Comparison of ENCODE assay signal across 17 cellular contexts in genomic region chr20:25048519-25048952, GRCh38. TPM values are rescaled to one million over a fixed set of nuclear protein-coding genes. Genes with fewer than 3 reads are reported as not detected.
DNase-seq lines count a peak whose midpoint lies in the region; ATAC-seq and TF ChIP-seq lines count a peak whose summit lies in the region.
"Had no signal": no experiment of that assay in that cellular context is flagged by ENCODE, and none has a peak within 500 bp of the region (broad histone marks: within the 10 kb centered on the region; RNA-seq: fewer than 3 reads in every experiment).

No MANE protein-coding gene starts in this region.

- peak overlapping the region in 2 of 3 donors; percentile 56 to 78 for H3K27ac Mint-ChIP-seq in CD4-positive, CD25-positive, alpha-beta regulatory T cell
- peak overlapping the region in 1 of 2 donors; percentile 43 for H3K27ac Mint-ChIP-seq in activated naive CD4-positive, alpha-beta T cell treated with anti-CD3 and anti-CD28 coated beads, Interleukin-2, amount 50 U/mL, for 72 hours

- H3K4me3 Mint-ChIP-seq in CD4-positive, CD25-positive, alpha-beta regulatory T cell, result no peak overlapping the region
- H3K4me3 Mint-ChIP-seq: activated CD8-positive, alpha-beta memory T cell treated with anti-CD3 and anti-CD28 coated beads, Interleukin-2, amount 10 ng/mL, durations not matched to agents 7 days and 5 days had no signal

- TF ChIP-seq CTCF in body of pancreas (IDR thresholded peaks at IDR 0.05) (no peak), spleen (IDR thresholded peaks at IDR 0.05 in 8 of 11, conservative IDR thresholded peaks at IDR 0.05 in 3 of 11) (no peak)

- peaks cover 5% of the 10 kb centered on the region for H3K4me1 ChIP-seq in CD4-positive, CD25-positive, alpha-beta regulatory T cell (ENCODE audit: control insufficient read depth, insufficient read depth, low read length, poor library complexity, severe bottlenecking)
- H3K4me1 ChIP-seq in body of pancreas (peaks cover 99% of the 10 kb centered on the region), spleen (peaks cover 22 to 93% (median 65%) of the 10 kb centered on the region in 6 donors)

- no peaks in the 10 kb centered on the region for H3K27me3 ChIP-seq in CD4-positive, CD25-positive, alpha-beta regulatory T cell (ENCODE audit: control insufficient read depth, insufficient read depth, low read length)
- H3K27me3 ChIP-seq in body of pancreas (no peaks in the 10 kb centered on the region), layer of hippocampus (ENCODE audit: control insufficient read depth, insufficient read depth, low read length) (no peaks in the 10 kb centered on the region), spleen (replicated peaks in 1 of 7) (no peaks in the 10 kb centered on the region)
- H3K27me3 ChIP-seq: tibial nerve had no signal

- H3K9me3 Mint-ChIP-seq in CD4-positive, CD25-positive, alpha-beta regulatory T cell, result no peaks in the 10 kb centered on the region
- H3K9me3 Mint-ChIP-seq in activated naive CD4-positive, alpha-beta T cell treated with anti-CD3 and anti-CD28 coated beads, Interleukin-2, amount 50 U/mL, for 72 hours, result no peaks in the 10 kb centered on the region

- intact Hi-C loops in body of pancreas (cut with DNase I), result no loop called here
- intact Hi-C loops in spleen (cut with DNase I; ENCODE audit: low total_unique reads), result no loop called here

- H3K36me3 ChIP-seq in CD4-positive, CD25-positive, alpha-beta regulatory T cell (ENCODE audit: control insufficient read depth, insufficient read depth, low read length), result peaks cover 23% of the 10 kb centered on the region
- no peaks in the 10 kb centered on the region for H3K36me3 ChIP-seq in body of pancreas (replicated peaks in 1 of 2; ENCODE audit: insufficient read depth in 1 of 2, low read depth in 2 of 2)
- H3K36me3 ChIP-seq in spleen, result peaks cover 0 to 54% (median 21%) of the 10 kb centered on the region in 6 donors
- H3K36me3 ChIP-seq: cardiac muscle cell had no signal

- ATAC-seq in CD4-positive, CD25-positive, alpha-beta regulatory T cell (ENCODE audit: low read depth in 2 of 2), result no peak
- ATAC-seq in body of pancreas, result no peak
- ATAC-seq in HG02973 (IDR thresholded peaks at IDR 0.05; ENCODE audit: unreplicated experiment), result no peak
- no peak for ATAC-seq in HG03565 (IDR thresholded peaks at IDR 0.05; ENCODE audit: unreplicated experiment)
- no peak for ATAC-seq in activated naive CD4-positive, alpha-beta T cell treated with anti-CD3 and anti-CD28 coated beads, Interleukin-2, amount 50 U/mL, for 72 hours
- ATAC-seq: activated CD8-positive, alpha-beta memory T cell treated with anti-CD3 and anti-CD28 coated beads, Interleukin-2, amount 10 ng/mL, durations not matched to agents 7 days and 5 days; SK-N-SH treated with all-trans-retinoic acid at 6 μM for 48 hours had no signal

- H3K9me3 ChIP-seq in CD4-positive, CD25-positive, alpha-beta regulatory T cell (ENCODE audit: control insufficient read depth in 2 of 2, low read length in 2 of 2), result no peaks in the 10 kb centered on the region
- no peaks in the 10 kb centered on the region for H3K9me3 ChIP-seq in body of pancreas
- no peaks in the 10 kb centered on the region for H3K9me3 ChIP-seq in spleen
- H3K9me3 ChIP-seq: tibial nerve had no signal

- no peak overlapping the region for H3K27ac ChIP-seq in CD4-positive, CD25-positive, alpha-beta regulatory T cell (ENCODE audit: insufficient read depth, low read length, poor library complexity, severe bottlenecking)
- H3K27ac ChIP-seq in body of pancreas (peak overlapping the region in 3 of 4 donors; percentile 22 to 53 (median 41)), layer of hippocampus (ENCODE audit: low read depth, low read length) (peak overlapping the region; percentile 58), spleen (peak overlapping the region in 3 of 8 donors; percentile 1 to 40 (median 18))
- H3K27ac ChIP-seq: cardiac muscle cell had no signal

- 34 to 47% methylated on average over 8 of the region's 8 CpGs for WGBS in body of pancreas, 2 donors
- WGBS in spleen, 5 donors, result 53 to 78% (median 62%) methylated on average over 8 of the region's 8 CpGs

- DNase-seq in CD4-positive, CD25-positive, alpha-beta regulatory T cell, result no peak
- DNase-seq in body of pancreas, result peak in 3 of 4 donors; percentile 29 to 53 (median 46)
- DNase-seq in spleen, result peak; percentile 61
- DNase-seq in activated naive CD4-positive, alpha-beta T cell treated with anti-CD3 and anti-CD28 coated beads, Interleukin-2, amount 50 U/mL, for 72 hours (ENCODE audit: low spot score in 2 of 2), result no peak
- DNase-seq in ecto neural progenitor cell (ENCODE audit: low spot score), result no peak
- DNase-seq: activated CD8-positive, alpha-beta memory T cell treated with anti-CD3 and anti-CD28 coated beads, Interleukin-2, amount 10 ng/mL, durations not matched to agents 7 days and 5 days; activated naive CD4-positive, alpha-beta T cell treated with anti-CD3 and anti-CD28 coated beads, Interleukin-2, amount 50 U/mL, for 16 hours; NCI-H1694; NCI-H510A treated with DMSO at 0.1 percent for 48 hours had no signal

- H3K27me3 Mint-ChIP-seq in CD4-positive, CD25-positive, alpha-beta regulatory T cell, result no peaks in the 10 kb centered on the region
- H3K27me3 Mint-ChIP-seq: activated CD8-positive, alpha-beta memory T cell treated with anti-CD3 and anti-CD28 coated beads, Interleukin-2, amount 10 ng/mL, durations not matched to agents 7 days and 5 days had no signal

- H3K4me1 Mint-ChIP-seq in CD4-positive, CD25-positive, alpha-beta regulatory T cell, result peaks cover 4 to 56% (median 28%) of the 10 kb centered on the region in 4 donors

- TF ChIP-seq POLR2A in body of pancreas (IDR thresholded peaks at IDR 0.05) (no peak), spleen (IDR thresholded peaks at IDR 0.05) (no peak)

- H3K4me3 ChIP-seq in CD4-positive, CD25-positive, alpha-beta regulatory T cell (ENCODE audit: low read depth, low read length), result no peak overlapping the region
- H3K4me3 ChIP-seq in body of pancreas, result no peak overlapping the region
- H3K4me3 ChIP-seq in spleen, result no peak overlapping the region
- H3K4me3 ChIP-seq: cardiac muscle cell, tibial nerve had no signal

- H3K36me3 Mint-ChIP-seq in CD4-positive, CD25-positive, alpha-beta regulatory T cell, result peaks cover 3% of the 10 kb centered on the region
- H3K36me3 Mint-ChIP-seq in activated naive CD4-positive, alpha-beta T cell treated with anti-CD3 and anti-CD28 coated beads, Interleukin-2, amount 50 U/mL, for 72 hours, result no peaks in the 10 kb centered on the region

RNA-seq across cellular contexts. Expression of gene ACSS1, which starts 9.4 kb away (rescaled TPM):
- total RNA-seq in CD4-positive, CD25-positive, alpha-beta regulatory T cell, result 38.7 TPM
- polyA plus RNA-seq in CD4-positive, CD25-positive, alpha-beta regulatory T cell, result 10 to 100 TPM; 39.8 to 47.3 (median 40.9) TPM
- total RNA-seq in body of pancreas, result 10 to 100 TPM; 73.8 to 83.8 TPM
- 10 to 100 TPM; 34.0 to 50.8 (median 41.3) TPM for total RNA-seq in spleen
- 10 to 100 TPM; 20.3 to 26.8 (median 26.3) TPM for polyA plus RNA-seq in spleen
- 10 to 100 TPM in 1 of 2 donors, 1 to 10 TPM in 1; 5.5 to 11.3 TPM for total RNA-seq in activated naive CD4-positive, alpha-beta T cell treated with anti-CD3 and anti-CD28 coated beads, Interleukin-2, amount 50 U/mL, for 72 hours
- total RNA-seq: cardiac muscle cell had no signal
- polyA plus RNA-seq: cardiac muscle cell had no signal

RNA-seq across cellular contexts. Expression of gene VSX1, which starts 33.4 kb away (rescaled TPM):
- total RNA-seq in CD4-positive, CD25-positive, alpha-beta regulatory T cell, result not detected
- not detected for polyA plus RNA-seq in CD4-positive, CD25-positive, alpha-beta regulatory T cell
- under 1 TPM in 1 of 2 donors, not detected in 1; 0.66 TPM for total RNA-seq in body of pancreas
- not detected for total RNA-seq in spleen
- polyA plus RNA-seq in spleen, result not detected
- total RNA-seq in activated naive CD4-positive, alpha-beta T cell treated with anti-CD3 and anti-CD28 coated beads, Interleukin-2, amount 50 U/mL, for 72 hours, result not detected
- total RNA-seq: activated CD8-positive, alpha-beta memory T cell treated with anti-CD3 and anti-CD28 coated beads, Interleukin-2, amount 10 ng/mL, durations not matched to agents 7 days and 5 days; cardiac muscle cell; LHCN-M2; OCI-LY7; tibial nerve had no signal
- polyA plus RNA-seq: cardiac muscle cell had no signal

RNA-seq across cellular contexts. Expression of gene APMAP, which starts 56.0 kb away (rescaled TPM):
- total RNA-seq in CD4-positive, CD25-positive, alpha-beta regulatory T cell, result 28.2 TPM
- 10 to 100 TPM; 68.4 to 83.2 (median 72.4) TPM for polyA plus RNA-seq in CD4-positive, CD25-positive, alpha-beta regulatory T cell
- total RNA-seq in body of pancreas, result 10 to 100 TPM; 38.9 to 51.4 TPM
- total RNA-seq in spleen, result 100 to 1,000 TPM in 1 of 7 donors, 10 to 100 TPM in 6; 57.9 to 104 (median 78.8) TPM
- polyA plus RNA-seq in spleen, result 10 to 100 TPM; 26.5 to 36.0 (median 31.5) TPM
- 10 to 100 TPM; 33.7 to 57.6 TPM for total RNA-seq in activated naive CD4-positive, alpha-beta T cell treated with anti-CD3 and anti-CD28 coated beads, Interleukin-2, amount 50 U/mL, for 72 hours

Comparison
In these comparisons a context has a peak if more than half of its experiments do, and no peak if none do; other contexts are left out.
1. DNase-seq: peak in body of pancreas (3 of 4) and spleen (single experiment); none in CD4-positive, CD25-positive, alpha-beta regulatory T cell (0 of 3), activated naive CD4-positive, alpha-beta T cell treated with anti-CD3 and anti-CD28 coated beads, Interleukin-2, amount 50 U/mL, for 72 hours (0 of 2) and ecto neural progenitor cell (single experiment).